In genomic region chr14:57709086-57709485, GRCh38 we compare ENCODE assay signal across 8 cellular contexts.
DNase-seq lines count a peak whose midpoint lies in the region; ATAC-seq, FAIRE-seq and TF ChIP-seq lines count a peak whose summit lies in the region.
"Not testable (repeated sequence)": the region's sequence is repeated elsewhere in the genome, so short reads cannot be mapped to it uniquely, and the experiment has no call there.

No MANE protein-coding gene starts in this region.

- H3K27me3 Mint-ChIP-seq in activated CD4-positive, alpha-beta T cell treated with anti-CD3 and anti-CD28 coated beads for 36 hours = not testable (repeated sequence)

- H3K9ac ChIP-seq in HCT116 (ENCODE audit: low read length); SK-N-SH; H1 (replicated peaks in 1 of 4; ENCODE audit: extremely low read depth in 1 of 4, low read depth in 3 of 4, low read length in 3 of 4): not testable (repeated sequence)

- not testable (repeated sequence) for H3K9me2 ChIP-seq in HCT116 (ENCODE audit: insufficient read depth); SK-N-SH

- ATAC-seq in HCT116; activated CD4-positive, alpha-beta T cell treated with anti-CD3 and anti-CD28 coated beads for 36 hours: not testable (repeated sequence)

- H3K4me3 Mint-ChIP-seq in activated CD4-positive, alpha-beta T cell treated with anti-CD3 and anti-CD28 coated beads for 36 hours = not testable (repeated sequence)

- H3K14ac ChIP-seq in H1 (ENCODE audit: insufficient read length) = not testable (repeated sequence)

- H2AK5ac ChIP-seq in H1 (ENCODE audit: low read depth, low read length) = not testable (repeated sequence)

- H3K79me2 ChIP-seq in HCT116 (ENCODE audit: insufficient read depth, low read length); SK-N-SH (ENCODE audit: insufficient read depth); H1 (ENCODE audit: control insufficient read depth in 1 of 2, insufficient read depth in 2 of 2, low read length in 2 of 2): not testable (repeated sequence)

- H2BK12ac ChIP-seq in H1 (ENCODE audit: low read depth, low read length) = not testable (repeated sequence)

- H3K4me3 ChIP-seq in AG09309 (ENCODE audit: control insufficient read depth, low read depth, low read length); HCT116 (replicated peaks in 1 of 2; ENCODE audit: low read depth in 1 of 2, low read length in 2 of 2); SK-N-SH (ENCODE audit: low read depth in 2 of 2, low read length in 1 of 2); H1 (ENCODE audit: extremely low read depth in 1 of 4, insufficient read depth in 2 of 4, low read depth in 3 of 4, low read length in 4 of 4): not testable (repeated sequence)

- intact Hi-C loops in HCT116 (cut with micrococcal nuclease); activated CD4-positive, alpha-beta T cell treated with anti-CD3 and anti-CD28 coated beads for 36 hours (cut with DNase I, micrococcal nuclease): not testable (repeated sequence)

- H3K23me2 ChIP-seq in H1 (ENCODE audit: low read depth, low read length) = not testable (repeated sequence)

- not testable (repeated sequence) for H3K27me3 ChIP-seq in HCT116 (ENCODE audit: insufficient read depth, low read length); SK-N-SH (ENCODE audit: insufficient read depth); H1 (replicated peaks in 1 of 4; ENCODE audit: control insufficient read depth in 3 of 4, extremely low read depth in 1 of 4, insufficient read depth in 3 of 4, low read length in 3 of 4)

- H2BK5ac ChIP-seq in H1 (ENCODE audit: low read depth, low read length) = not testable (repeated sequence)

- not testable (repeated sequence) for H3K4me1 ChIP-seq in HCT116 (ENCODE audit: control insufficient read depth in 1 of 2, insufficient read depth in 2 of 2, low read length in 2 of 2); SK-N-SH (ENCODE audit: control insufficient read depth in 1 of 2, insufficient read depth in 2 of 2, low read depth in 1 of 2, low read length in 1 of 2); H1 (replicated peaks in 1 of 4; ENCODE audit: control insufficient read depth in 3 of 4, insufficient read depth in 4 of 4, low read length in 3 of 4)

- TF ChIP-seq EP300 in SK-N-SH (IDR thresholded peaks at IDR 0.05; ENCODE audit: borderline replicate concordance in 1 of 2, low read depth in 1 of 2, low read length in 1 of 2); H1 (IDR thresholded peaks at IDR 0.05; ENCODE audit: borderline replicate concordance in 1 of 2, low read depth in 2 of 2, low read length in 2 of 2): not testable (repeated sequence)

- not testable (repeated sequence) for H3K36me3 Mint-ChIP-seq in activated CD4-positive, alpha-beta T cell treated with anti-CD3 and anti-CD28 coated beads for 36 hours (ENCODE audit: low read depth)

- not testable (repeated sequence) for H3K9me3 ChIP-seq in HCT116 (ENCODE audit: control insufficient read depth in 1 of 2, insufficient read depth in 1 of 2, low read depth in 1 of 2, low read length in 2 of 2); SK-N-SH
- H3K9me3 ChIP-seq in H1 (ENCODE audit: insufficient read depth in 2 of 2, low read depth in 1 of 2, low read length in 1 of 2) = peaks cover 11 to 15% of the 10 kb centered on the region in 2 experiments

- H3K4me2 ChIP-seq in HCT116 (ENCODE audit: low read length); SK-N-SH; H1 (ENCODE audit: insufficient read depth in 1 of 2, low read depth in 2 of 2, low read length in 2 of 2): not testable (repeated sequence)

- H3K4me1 Mint-ChIP-seq in activated CD4-positive, alpha-beta T cell treated with anti-CD3 and anti-CD28 coated beads for 36 hours = not testable (repeated sequence)

- POLR2A ChIA-PET in HCT116 (lab: Charles Lee); SK-N-SH (lab: Yijun Ruan, JAX); activated CD4-positive, alpha-beta T cell treated with anti-CD3 and anti-CD28 coated beads for 36 hours (lab: Charles Lee); H1 (lab: Charles Lee; ENCODE audit: partially characterized antibody): not testable (repeated sequence)

- H3K27ac Mint-ChIP-seq in activated CD4-positive, alpha-beta T cell treated with anti-CD3 and anti-CD28 coated beads for 36 hours = not testable (repeated sequence)

- BruUV-seq in HCT116 (replicated peaks; lab: Mats Ljungman, UMichigan) = not testable (repeated sequence)

- not testable (repeated sequence) for H3K27ac ChIP-seq in HCT116 (ENCODE audit: low read depth, low read length); SK-N-SH (ENCODE audit: low read depth in 2 of 2, low read length in 1 of 2); H1 (ENCODE audit: low read depth, low read length)

- TF ChIP-seq POLR2A in HCT116 (IDR thresholded peaks at IDR 0.05; ENCODE audit: borderline replicate concordance, extremely low read depth, insufficient read depth, insufficient read length); H1 (IDR thresholded peaks at IDR 0.05; ENCODE audit: control extremely low read depth in 1 of 2, low read depth in 2 of 2, low read length in 2 of 2): not testable (repeated sequence)

- not testable (repeated sequence) for H2BK15ac ChIP-seq in H1 (ENCODE audit: low read length)

- WGBS in SK-N-SH (ENCODE audit: low lambda C conversion rate) = 0% methylated on average over 4 of the region's 5 CpGs
- 93% methylated on average over 5 of the region's 5 CpGs; no CpG with 5 or more reads in 1 of the 2 experiments for WGBS in H1 (ENCODE audit: extremely low coverage in 1 of 2, insufficient coverage in 1 of 2, insufficient read length in 1 of 2, insufficient replicate concordance in 2 of 2, low coverage in 1 of 2, low lambda C conversion rate in 2 of 2, missing lambda C conversion rate in 1 of 2), 2 experiments

- peaks cover 14% of the 10 kb centered on the region for H3K9me3 Mint-ChIP-seq in activated CD4-positive, alpha-beta T cell treated with anti-CD3 and anti-CD28 coated beads for 36 hours (ENCODE audit: low read depth)

- RAD21 ChIA-PET in HCT116 (lab: Charles Lee; ENCODE audit: low non-redundant PET in 1 of 2, low total read pairs in 2 of 2, uncharacterized antibody in 2 of 2, unreplicated experiment in 2 of 2) = not testable (repeated sequence)

- TF ChIP-seq CTCF in AG09309 (IDR thresholded peaks at IDR 0.05; ENCODE audit: control insufficient read depth, insufficient read depth, low read depth, low read length, missing control alignments) (peak; percentile 8), GM12873 (IDR thresholded peaks at IDR 0.05; ENCODE audit: insufficient read depth, low read depth, low read length, missing control alignments) (peak; percentile 10), SK-N-SH (IDR thresholded peaks at IDR 0.05) (peak; percentile 15; the same call in 1 of the 2 replicates), H1 (IDR thresholded peaks at IDR 0.05; ENCODE audit: control extremely low read depth in 1 of 3, insufficient read depth in 1 of 3, low read depth in 1 of 3, low read length in 3 of 3) (peak; percentile 20 to 31 (median 25); a peak in 3 of 4 replicates)
- TF ChIP-seq CTCF in HCT116 (IDR thresholded peaks at IDR 0.05 in 2 of 3, conservative IDR thresholded peaks at IDR 0.05 in 1 of 3; ENCODE audit: borderline replicate concordance in 1 of 3, insufficient read depth in 1 of 3, low read depth in 2 of 3, low read length in 2 of 3) = not testable (repeated sequence)

- not testable (repeated sequence) for H4K5ac ChIP-seq in H1 (ENCODE audit: insufficient read length, low read depth, low read length)

- not testable (repeated sequence) for H4K8ac ChIP-seq in H1 (ENCODE audit: extremely low read depth, insufficient read depth, low read length)

- TF ChIP-seq RAD21 in HCT116 (IDR thresholded peaks at IDR 0.05; ENCODE audit: low read depth) (peak; percentile 15; the same call in 1 of the 2 replicates), H1 (IDR thresholded peaks at IDR 0.05 in 1 of 2, conservative IDR thresholded peaks at IDR 0.05 in 1 of 2; ENCODE audit: low read depth in 2 of 2, low read length in 2 of 2) (peak; percentile 37 to 53; a peak in 3 of 4 replicates)
- TF ChIP-seq RAD21 in SK-N-SH (IDR thresholded peaks at IDR 0.05; ENCODE audit: low read length) = not testable (repeated sequence)

- not testable (repeated sequence) for H3K56ac ChIP-seq in H1 (replicated peaks; ENCODE audit: insufficient read length, low read depth, low read length)

- H2BK20ac ChIP-seq in H1 (ENCODE audit: low read length) = not testable (repeated sequence)

- not testable (repeated sequence) for DNase-seq in AG09309 (ENCODE audit: low read depth); HCT116 (ENCODE audit: low read depth, low spot score); SK-N-SH
- peak; percentile 11 for DNase-seq in DMS 273 (lab: John Stamatoyannopoulos, UW; ENCODE audit: unreplicated experiment)
- DNase-seq in OCI-M1 (lab: John Stamatoyannopoulos, UW) = peak; percentile 1
- peak; percentile 4 for DNase-seq in activated CD4-positive, alpha-beta T cell treated with anti-CD3 and anti-CD28 coated beads for 36 hours
- peak in 1 of 2 experiments; percentile 47 for DNase-seq in H1 (ENCODE audit: low read depth in 1 of 2, low spot score in 2 of 2)

- not testable (repeated sequence) for H3K23ac ChIP-seq in H1 (ENCODE audit: insufficient read length)

- H3F3A ChIP-seq in SK-N-SH (replicated peaks; ENCODE audit: insufficient read depth) = not testable (repeated sequence)

- not testable (repeated sequence) for H3K79me1 ChIP-seq in H1 (ENCODE audit: low read depth, low read length)

- H2BK120ac ChIP-seq in H1 (replicated peaks; ENCODE audit: low read depth, low read length) = not testable (repeated sequence)

- H3K18ac ChIP-seq in H1 (ENCODE audit: extremely low read depth, low read length) = not testable (repeated sequence)

- not testable (repeated sequence) for H3K36me3 ChIP-seq in HCT116 (ENCODE audit: control insufficient read depth in 1 of 2, insufficient read depth in 2 of 2, low read length in 2 of 2); SK-N-SH (replicated peaks in 1 of 2; ENCODE audit: control insufficient read depth in 1 of 2, insufficient read depth in 2 of 2, low read length in 1 of 2); H1 (ENCODE audit: control insufficient read depth in 2 of 4, insufficient read depth in 4 of 4, low read length in 3 of 4)

- CTCF ChIA-PET in HCT116 (lab: Charles Lee); SK-N-SH (lab: Yijun Ruan, JAX): not testable (repeated sequence)
- CTCF ChIA-PET in activated CD4-positive, alpha-beta T cell treated with anti-CD3 and anti-CD28 coated beads for 36 hours (lab: Charles Lee) = interaction anchor here (0.6 kb wide), 1 partner anchor 11 kb away, joined by 3 read pairs; no protein-coding TSS in a partner anchor
- CTCF ChIA-PET in H1 (lab: Charles Lee; ENCODE audit: partially characterized antibody) = interaction anchor here (2.4 kb wide), 1 partner anchor 162 kb away, joined by 9 read pairs; no protein-coding TSS in a partner anchor

- FAIRE-seq in H1 (lab: Jason Lieb, UNC) = not testable (repeated sequence)

- not testable (repeated sequence) for H4K20me1 ChIP-seq in HCT116 (ENCODE audit: insufficient read depth); SK-N-SH (ENCODE audit: insufficient read depth); H1 (replicated peaks in 1 of 2; ENCODE audit: control insufficient read depth in 1 of 2, insufficient read depth in 2 of 2, low read length in 2 of 2)

- not testable (repeated sequence) for H4K91ac ChIP-seq in H1 (replicated peaks; ENCODE audit: insufficient read length, low read length)

- not testable (repeated sequence) for H2AFZ ChIP-seq in HCT116 (ENCODE audit: low read depth, low read length, poor library complexity, severe bottlenecking); SK-N-SH (ENCODE audit: low read depth); H1 (ENCODE audit: low read length)

- H3K4ac ChIP-seq in H1 (replicated peaks; ENCODE audit: insufficient read length, low read depth, low read length) = not testable (repeated sequence)
